17 cellular contexts compared by ENCODE assay signal in genomic region chr1:197173571-197174482, GRCh38. TPM values are rescaled to one million over a fixed set of nuclear protein-coding genes. Genes with fewer than 3 reads are reported as not detected.
DNase-seq lines count a peak whose midpoint lies in the region; ATAC-seq, FAIRE-seq and TF ChIP-seq lines count a peak whose summit lies in the region.
"Had no signal": no experiment of that assay in that cellular context is flagged by ENCODE, and none has a peak within 500 bp of the region (broad histone marks: within the 10 kb centered on the region; RNA-seq: fewer than 3 reads in every experiment).

No MANE protein-coding gene starts in this region.

- H3K27me3 Mint-ChIP-seq in endothelial cell (ENCODE audit: unreplicated experiment), result no peaks in the 10 kb centered on the region
- H3K27me3 Mint-ChIP-seq: activated naive CD8-positive, alpha-beta T cell treated with anti-CD3 and anti-CD28 coated beads, Interleukin-2, amount 50 U/mL, for 24 hours; activated T-cell treated with anti-CD3 and anti-CD28 coated beads, Interleukin-2, amount 50 U/mL, for 24 hours; B cell; IgD-negative memory B cell had no signal

- no peaks in the 10 kb centered on the region for H3K4me1 ChIP-seq in lower lobe of right lung

- TF ChIP-seq POLR2A in GM18505 (IDR thresholded peaks at IDR 0.05; ENCODE audit: borderline replicate concordance, extremely low read depth, insufficient read depth, insufficient read length), result no peak

- peak; percentile 35 for DNase-seq in AG10803 (ENCODE audit: low read depth)
- peak; percentile 44 for DNase-seq in HT-29 (ENCODE audit: low spot score)
- peak; percentile 32 for DNase-seq in bronchial epithelial cell (ENCODE audit: low read depth)
- no peak for DNase-seq in lower lobe of right lung
- DNase-seq in NCI-H2196 treated with DMSO at 0.1 percent for 48 hours (lab: John Stamatoyannopoulos, UW; ENCODE audit: unreplicated experiment), result no peak
- no peak for DNase-seq in endothelial cell (ENCODE audit: low spot score)
- DNase-seq in NCI-H2029 treated with DMSO at 0.1 percent for 48 hours (lab: John Stamatoyannopoulos, UW), result no peak
- DNase-seq: activated naive CD8-positive, alpha-beta T cell treated with anti-CD3 and anti-CD28 coated beads, Interleukin-2, amount 50 U/mL, for 24 hours; activated T-cell treated with anti-CD3 and anti-CD28 coated beads, Interleukin-2, amount 50 U/mL, for 24 hours; dermis blood vessel endothelial cell; NCI-H1436 treated with DMSO at 0.1 percent for 48 hours; NCI-H526; stimulated activated CD4-positive, alpha-beta T cell treated with anti-CD3 and anti-CD28 coated beads, Interleukin-12 subunit alpha, Interleukin-12 subunit beta, amount 100 ng/mL, for 4 hours had no signal

- no peaks in the 10 kb centered on the region for H3K27me3 ChIP-seq in bronchial epithelial cell (ENCODE audit: control insufficient read depth, insufficient read depth, low read length)
- no peaks in the 10 kb centered on the region for H3K27me3 ChIP-seq in lower lobe of right lung (ENCODE audit: low read depth)

- no peaks in the 10 kb centered on the region for H3K9me3 ChIP-seq in lower lobe of right lung

- intact Hi-C loops in lower lobe of right lung (cut with DNase I), result no loop called here

- no peak for TF ChIP-seq CTCF in AG10803 (conservative IDR thresholded peaks at IDR 0.05; ENCODE audit: low read length)
- no peak for TF ChIP-seq CTCF in bronchial epithelial cell (IDR thresholded peaks at IDR 0.05; ENCODE audit: insufficient read depth, low read length, severe bottlenecking)
- no peak for TF ChIP-seq CTCF in lower lobe of right lung (IDR thresholded peaks at IDR 0.05)
- no peak for TF ChIP-seq CTCF in endothelial cell (IDR thresholded peaks at IDR 0.05; ENCODE audit: unreplicated experiment)

- H3K27ac ChIP-seq in lower lobe of right lung, result peak overlapping the region; percentile 33

- H3K36me3 ChIP-seq in bronchial epithelial cell (ENCODE audit: control insufficient read depth, insufficient read depth, low read length), result no peaks in the 10 kb centered on the region
- H3K36me3 ChIP-seq in lower lobe of right lung, result peaks cover 47% of the 10 kb centered on the region

- no peak overlapping the region for H3K4me3 Mint-ChIP-seq in endothelial cell (ENCODE audit: unreplicated experiment)
- H3K4me3 Mint-ChIP-seq: activated naive CD8-positive, alpha-beta T cell treated with anti-CD3 and anti-CD28 coated beads, Interleukin-2, amount 50 U/mL, for 24 hours; activated T-cell treated with anti-CD3 and anti-CD28 coated beads, Interleukin-2, amount 50 U/mL, for 24 hours; B cell; IgD-negative memory B cell had no signal

- H3K4me1 Mint-ChIP-seq in endothelial cell (ENCODE audit: unreplicated experiment), result no peaks in the 10 kb centered on the region
- H3K4me1 Mint-ChIP-seq: activated naive CD8-positive, alpha-beta T cell treated with anti-CD3 and anti-CD28 coated beads, Interleukin-2, amount 50 U/mL, for 24 hours; B cell had no signal

- peaks cover 11% of the 10 kb centered on the region for H3K36me3 Mint-ChIP-seq in endothelial cell (ENCODE audit: low read depth, unreplicated experiment)

- H3K27ac Mint-ChIP-seq in endothelial cell (ENCODE audit: unreplicated experiment), result no peak overlapping the region
- H3K27ac Mint-ChIP-seq: activated naive CD8-positive, alpha-beta T cell treated with anti-CD3 and anti-CD28 coated beads, Interleukin-2, amount 50 U/mL, for 24 hours; activated T-cell treated with anti-CD3 and anti-CD28 coated beads, Interleukin-2, amount 50 U/mL, for 24 hours; B cell; IgD-negative memory B cell had no signal

- H3K4me3 ChIP-seq in AG10803 (ENCODE audit: low read length) (no peak overlapping the region), bronchial epithelial cell (ENCODE audit: low read depth, low read length) (no peak overlapping the region), lower lobe of right lung (no peak overlapping the region)

- H3K9me3 Mint-ChIP-seq in endothelial cell (ENCODE audit: unreplicated experiment), result no peaks in the 10 kb centered on the region
- H3K9me3 Mint-ChIP-seq: activated naive CD8-positive, alpha-beta T cell treated with anti-CD3 and anti-CD28 coated beads, Interleukin-2, amount 50 U/mL, for 24 hours; activated T-cell treated with anti-CD3 and anti-CD28 coated beads, Interleukin-2, amount 50 U/mL, for 24 hours; IgD-negative memory B cell had no signal

- FAIRE-seq in bronchial epithelial cell (lab: Jason Lieb, UNC), result no peak
- FAIRE-seq: GM12892 had no signal

- peak; percentile 74 to 94 for ATAC-seq in lower lobe of right lung
- ATAC-seq in GM18505 (IDR thresholded peaks at IDR 0.05; ENCODE audit: unreplicated experiment), result no peak
- ATAC-seq: activated naive CD8-positive, alpha-beta T cell treated with anti-CD3 and anti-CD28 coated beads, Interleukin-2, amount 50 U/mL, for 24 hours had no signal

RNA-seq across cellular contexts. Expression of gene ZBTB41, which starts 27.3 kb away (rescaled TPM):
- total RNA-seq in HT-29 (2014; rRNA removed; shearing (Covaris generic)), result 1.6 and 1.7 TPM in 2 replicates
- total RNA-seq in bronchial epithelial cell (14.0 and 16.4 TPM in 2 replicates), lower lobe of right lung (14.2 TPM), endothelial cell (ENCODE audit: unreplicated experiment) (7.6 TPM)

RNA-seq across cellular contexts. Expression of gene ASPM, which starts 27.4 kb away (rescaled TPM):
- 23.0 and 23.5 TPM in 2 replicates for total RNA-seq in HT-29 (2014; rRNA removed; shearing (Covaris generic))
- 0.26 and 0.77 TPM in 2 replicates for total RNA-seq in bronchial epithelial cell
- 1.6 TPM for total RNA-seq in lower lobe of right lung
- total RNA-seq in endothelial cell (ENCODE audit: unreplicated experiment), result 9.4 TPM

Comparison
In these comparisons a context has a peak if more than half of its experiments do, and no peak if none do; other contexts are left out.
1. DNase-seq: peak in AG10803 (single experiment), HT-29 (single experiment) and bronchial epithelial cell (single experiment); none in lower lobe of right lung (single experiment), NCI-H2196 treated with DMSO at 0.1 percent for 48 hours (single experiment), endothelial cell (single experiment) and NCI-H2029 treated with DMSO at 0.1 percent for 48 hours (single experiment).